In the genomic region with DNA sequence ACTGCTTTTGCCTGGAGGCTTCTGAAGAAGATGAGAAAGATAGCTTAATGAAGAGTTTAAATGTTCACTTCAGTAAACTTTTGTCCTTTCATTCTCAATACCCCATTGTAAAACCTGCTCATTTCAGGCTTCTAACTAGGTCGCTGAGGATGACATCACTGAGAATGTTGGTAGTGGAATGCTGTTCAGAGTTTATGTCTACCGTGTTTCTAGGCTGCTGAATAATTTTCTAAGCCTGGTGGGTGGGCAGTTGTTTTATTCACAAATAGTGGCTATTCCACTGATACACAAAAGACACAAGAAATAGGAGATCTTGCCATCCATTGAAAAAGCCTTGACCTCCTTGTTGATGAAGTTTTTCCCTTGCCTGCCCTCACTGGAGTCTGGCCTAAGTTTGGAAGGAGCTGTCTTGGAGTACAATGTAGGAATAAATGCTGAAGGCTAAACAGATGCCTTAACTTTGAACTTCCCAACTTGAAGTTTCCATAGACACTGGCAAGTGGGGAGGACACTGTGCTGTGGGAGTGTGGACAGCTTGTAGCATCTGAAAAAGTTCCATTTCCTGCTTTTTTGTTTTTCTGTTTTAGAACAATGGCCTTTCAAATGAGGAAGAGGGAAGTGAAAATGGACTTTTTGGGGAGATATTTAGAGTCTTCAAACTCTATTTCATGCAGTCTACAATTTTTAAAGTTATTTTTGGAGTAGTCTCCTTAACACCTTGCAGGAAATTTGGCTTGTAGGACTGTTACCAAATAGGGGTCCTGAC, we compare ENCODE assay signal across 12 cellular contexts. TPM values are rescaled to one million over a fixed set of nuclear protein-coding genes. Genes with fewer than 3 reads are reported as not detected.
A peak's percentile ranks its signal among the peaks of the same experiment; 100 is the strongest.
DNase-seq lines count a peak whose midpoint lies in the region; ATAC-seq, FAIRE-seq and TF ChIP-seq lines count a peak whose summit lies in the region.
"Had no signal": no experiment of that assay in that cellular context is flagged by ENCODE, and none has a peak within 500 bp of the region (broad histone marks: within the 10 kb centered on the region; RNA-seq: fewer than 3 reads in every experiment).

No MANE protein-coding gene starts in this region.

- no peaks in the 10 kb centered on the region for H3K27me3 ChIP-seq in CD4-positive, alpha-beta memory T cell (ENCODE audit: insufficient read depth, low read length)
- H3K27me3 ChIP-seq in breast epithelium = no peaks in the 10 kb centered on the region
- no peaks in the 10 kb centered on the region for H3K27me3 ChIP-seq in psoas muscle (ENCODE audit: insufficient read depth in 3 of 3, low read length in 2 of 3)
- H3K27me3 ChIP-seq in Caco-2 (replicated peaks; ENCODE audit: control insufficient read depth, insufficient read depth, low read length) = no peaks in the 10 kb centered on the region

- no peak overlapping the region for H3K27ac ChIP-seq in CD4-positive, alpha-beta memory T cell (ENCODE audit: low read depth, low read length)
- H3K27ac ChIP-seq in breast epithelium (peak overlapping the region; percentile 69 to 83), psoas muscle (no peak overlapping the region)

- no TSS peak for BruUV-seq in Caco-2 (replicated peaks; lab: Mats Ljungman, UMichigan)

- no peaks in the 10 kb centered on the region for H3K9me3 ChIP-seq in CD4-positive, alpha-beta memory T cell (ENCODE audit: control insufficient read depth in 1 of 2, low read length in 2 of 2)
- H3K9me3 ChIP-seq in breast epithelium (no peaks in the 10 kb centered on the region), psoas muscle (no peaks in the 10 kb centered on the region), Caco-2 (no peaks in the 10 kb centered on the region)

- no peak for DNase-seq in CD4-positive, alpha-beta memory T cell
- DNase-seq in GM19239 (ENCODE audit: insufficient read length, low spot score) (no peak), breast epithelium (ENCODE audit: low spot score in 2 of 2) (no peak), dedifferentiated amniotic fluid mesenchymal stem cell (ENCODE audit: extremely low spot score) (no peak), psoas muscle (no peak), Caco-2 (no peak), activated T-cell treated with anti-CD3 and anti-CD28 coated beads for 4 hours (no peak)
- DNase-seq: activated naive CD4-positive, alpha-beta T cell treated with Interleukin-2 at 50 U/mL for 16 hours; NCI-H510A treated with DMSO at 0.1 percent for 48 hours; T-helper 9 cell had no signal

- H3K36me3 ChIP-seq in CD4-positive, alpha-beta memory T cell (ENCODE audit: insufficient read depth, low read length) = peaks cover 7% of the 10 kb centered on the region
- H3K36me3 ChIP-seq in breast epithelium = no peaks in the 10 kb centered on the region
- H3K36me3 ChIP-seq in psoas muscle (ENCODE audit: insufficient read depth in 1 of 2, low read depth in 1 of 2) = peaks cover 4 to 11% of the 10 kb centered on the region in 2 donors
- H3K36me3 ChIP-seq in Caco-2 (ENCODE audit: control insufficient read depth, insufficient read depth, low read length) = no peaks in the 10 kb centered on the region

- intact Hi-C loops in CD4-positive, alpha-beta memory T cell (cut with micrococcal nuclease) = no loop called here
- intact Hi-C loops in breast epithelium (cut with DNase I; ENCODE audit: low total_unique reads) = no loop called here
- intact Hi-C loops in psoas muscle (cut with DNase I) = no loop called here
- intact Hi-C loops in Caco-2 (cut with micrococcal nuclease; ENCODE audit: unreplicated experiment) = no loop called here

- peak; percentile 49 for ATAC-seq in HG03045 (IDR thresholded peaks at IDR 0.05; ENCODE audit: unreplicated experiment)
- ATAC-seq in psoas muscle = no peak

- peaks cover 19 to 50% (median 29%) of the 10 kb centered on the region in 4 donors for H3K4me1 Mint-ChIP-seq in CD4-positive, alpha-beta memory T cell
- H3K4me1 Mint-ChIP-seq in Caco-2 (ENCODE audit: low read depth, unreplicated experiment) = peaks cover 4% of the 10 kb centered on the region

- peaks cover 0 to 7% (median 0%) of the 10 kb centered on the region in 8 donors for H3K9me3 Mint-ChIP-seq in CD4-positive, alpha-beta memory T cell
- H3K9me3 Mint-ChIP-seq in Caco-2 (ENCODE audit: unreplicated experiment) = no peaks in the 10 kb centered on the region

- no peak for TF ChIP-seq CTCF in breast epithelium (IDR thresholded peaks at IDR 0.05)
- no peak for TF ChIP-seq CTCF in psoas muscle (IDR thresholded peaks at IDR 0.05)
- TF ChIP-seq CTCF in Caco-2 (IDR thresholded peaks at IDR 0.05; ENCODE audit: insufficient read depth in 1 of 2, low read depth in 1 of 2, low read length in 1 of 2, severe bottlenecking in 1 of 2, unreplicated experiment in 1 of 2) = no peak

- peaks cover 2% of the 10 kb centered on the region for H3K4me1 ChIP-seq in CD4-positive, alpha-beta memory T cell (ENCODE audit: insufficient read depth, low read length)
- no peaks in the 10 kb centered on the region for H3K4me1 ChIP-seq in breast epithelium
- peaks cover 11% of the 10 kb centered on the region for H3K4me1 ChIP-seq in psoas muscle
- peaks cover 13% of the 10 kb centered on the region for H3K4me1 ChIP-seq in Caco-2

- CTCF ChIA-PET in CD4-positive, alpha-beta memory T cell (lab: Charles Lee; ENCODE audit: partially characterized antibody) = no interaction called here
- CTCF ChIA-PET in Caco-2 (lab: Charles Lee) = interaction anchor here (0.6 kb wide), 1 partner anchor 58 kb away, joined by 3 read pairs; no protein-coding TSS in a partner anchor

- peak; percentile 87 for FAIRE-seq in GM19239 (lab: Jason Lieb, UNC)
- FAIRE-seq: HTR-8/SVneo had no signal

- no peak overlapping the region for H3K4me3 Mint-ChIP-seq in CD4-positive, alpha-beta memory T cell
- no peak overlapping the region for H3K4me3 Mint-ChIP-seq in Caco-2 (ENCODE audit: unreplicated experiment)

- peak overlapping the region in 4 of 7 donors; percentile 20 to 53 (median 36) for H3K27ac Mint-ChIP-seq in CD4-positive, alpha-beta memory T cell
- H3K27ac Mint-ChIP-seq in Caco-2 (ENCODE audit: unreplicated experiment) = no peak overlapping the region

- POLR2A ChIA-PET in CD4-positive, alpha-beta memory T cell (lab: Charles Lee; ENCODE audit: partially characterized antibody) = no interaction called here
- POLR2A ChIA-PET in Caco-2 (lab: Charles Lee) = no interaction called here

- peaks cover 15 to 30% of the 10 kb centered on the region in 2 donors for H3K36me3 Mint-ChIP-seq in CD4-positive, alpha-beta memory T cell
- H3K36me3 Mint-ChIP-seq in Caco-2 (ENCODE audit: insufficient read depth, unreplicated experiment) = peaks cover 20% of the 10 kb centered on the region

- no peaks in the 10 kb centered on the region for H3K27me3 Mint-ChIP-seq in CD4-positive, alpha-beta memory T cell
- no peaks in the 10 kb centered on the region for H3K27me3 Mint-ChIP-seq in Caco-2 (ENCODE audit: insufficient read depth, unreplicated experiment)

- TF ChIP-seq POLR2A in breast epithelium (IDR thresholded peaks at IDR 0.05) = no peak

- WGBS in psoas muscle, 3 donors = 49 to 59% (median 55%) methylated on average over 2 of the region's 2 CpGs

- H3K4me3 ChIP-seq in CD4-positive, alpha-beta memory T cell (ENCODE audit: low read length in 2 of 2) = no peak overlapping the region
- no peak overlapping the region for H3K4me3 ChIP-seq in breast epithelium
- H3K4me3 ChIP-seq in psoas muscle = no peak overlapping the region
- no peak overlapping the region for H3K4me3 ChIP-seq in Caco-2 (ENCODE audit: low read depth, low read length)

RNA-seq across cellular contexts. Expression of a gene that starts 59.2 kb away (rescaled TPM):
- 10 to 100 TPM; 49.8 to 53.1 TPM for total RNA-seq in CD4-positive, alpha-beta memory T cell
- 10 to 100 TPM; 34.7 to 47.6 TPM for polyA plus RNA-seq in CD4-positive, alpha-beta memory T cell
- total RNA-seq in breast epithelium = 10 to 100 TPM; 31.2 to 47.0 (median 33.1) TPM
- 10 to 100 TPM; 34.0 to 46.8 (median 41.9) TPM for total RNA-seq in psoas muscle
- polyA plus RNA-seq in psoas muscle = 10 to 100 TPM in 2 of 3 donors, 1 to 10 TPM in 1; 6.8 to 32.2 (median 32.0) TPM
- 74.6 and 81.4 TPM in 2 replicates for total RNA-seq in Caco-2 (2022)

Comparison
In these comparisons a context has a peak if more than half of its experiments do, and no peak if none do; other contexts are left out.
1. H3K27ac ChIP-seq: peak in breast epithelium (2 of 2); none in CD4-positive, alpha-beta memory T cell (single experiment) and psoas muscle (single experiment).